In the genomic region with DNA sequence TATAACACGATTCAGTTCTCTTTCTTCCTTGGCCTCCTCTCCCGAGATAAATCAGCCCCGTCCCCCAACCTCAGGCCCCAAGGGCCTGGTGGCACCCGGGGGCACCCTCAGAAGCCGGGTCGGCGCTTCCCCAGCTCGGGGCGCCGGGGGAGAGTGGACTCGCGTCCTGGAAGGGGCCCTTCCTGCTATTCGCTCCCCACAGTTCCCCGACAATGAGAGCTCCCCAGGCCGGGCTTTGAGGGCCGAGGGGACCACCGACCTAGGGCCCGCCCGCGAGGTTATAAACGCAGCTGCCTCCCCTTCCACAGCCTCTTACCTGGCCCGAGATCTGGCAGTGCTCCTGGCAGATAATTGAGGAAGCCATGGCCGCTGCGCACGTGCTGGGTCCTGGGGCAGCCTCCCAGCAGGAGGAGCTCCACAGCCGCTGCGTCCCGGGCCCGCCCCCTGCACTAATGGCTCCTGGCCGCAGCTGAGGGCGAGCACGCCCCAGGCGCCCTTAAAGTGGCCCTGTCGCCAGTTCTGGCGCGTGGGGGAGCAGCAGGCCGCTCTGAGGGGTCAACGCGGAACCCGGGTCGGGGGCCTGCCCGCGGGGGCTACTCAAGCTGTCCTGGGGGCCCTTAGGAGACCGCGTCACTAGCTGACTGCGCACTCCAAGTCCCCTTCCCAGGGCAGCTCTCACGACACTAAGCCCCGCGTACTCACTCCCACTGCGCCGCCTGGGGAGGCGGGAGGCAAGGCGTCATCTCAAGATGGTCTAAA, we compare ENCODE assay signal across 23 cellular contexts. TPM values are rescaled to one million over a fixed set of nuclear protein-coding genes. Genes with fewer than 3 reads are reported as not detected.
"Had no signal": no experiment of that assay in that cellular context is flagged by ENCODE, and none has a peak within 500 bp of the region (broad histone marks: within the 10 kb centered on the region; RNA-seq: fewer than 3 reads in every experiment).

A gene with protein sequence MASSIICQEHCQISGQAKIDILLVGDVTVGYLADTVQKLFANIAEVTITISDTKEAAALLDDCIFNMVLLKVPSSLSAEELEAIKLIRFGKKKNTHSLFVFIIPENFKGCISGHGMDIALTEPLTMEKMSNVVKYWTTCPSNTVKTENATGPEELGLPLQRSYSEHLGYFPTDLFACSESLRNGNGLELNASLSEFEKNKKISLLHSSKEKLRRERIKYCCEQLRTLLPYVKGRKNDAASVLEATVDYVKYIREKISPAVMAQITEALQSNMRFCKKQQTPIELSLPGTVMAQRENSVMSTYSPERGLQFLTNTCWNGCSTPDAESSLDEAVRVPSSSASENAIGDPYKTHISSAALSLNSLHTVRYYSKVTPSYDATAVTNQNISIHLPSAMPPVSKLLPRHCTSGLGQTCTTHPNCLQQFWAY (minus strand): TSS at position 394 of the 759 bp plus-strand sequence. CDS start 30 bp downstream, at position 364.

- H3K27ac ChIP-seq: epithelial cell of prostate, esophagus squamous epithelium, heart right ventricle, left lung, right lobe of liver, vagina had no signal

- H3K4me1 ChIP-seq: esophagus squamous epithelium, heart right ventricle, left lung, right lobe of liver, vagina had no signal

- H3K36me3 ChIP-seq: esophagus squamous epithelium, heart right ventricle, left lung, right lobe of liver, vagina had no signal

- H3K27me3 ChIP-seq: heart right ventricle, right lobe of liver, vagina had no signal

- DNase-seq: activated B cell treated with CpG ODN at 0.5 μM for 24 hours; activated CD4-positive, alpha-beta T cell treated with anti-CD3 and anti-CD28 coated beads, Interleukin-2, amount 50 U/mL, for 1 hour; activated CD8-positive, alpha-beta T cell treated with anti-CD3 and anti-CD28 coated beads for 36 hours; activated naive CD4-positive, alpha-beta T cell; activated T-cell treated with anti-CD3 and anti-CD28 coated beads, Interleukin-2, amount 50 U/mL, for 4 hours; dermis blood vessel endothelial cell; effector CD4-positive, alpha-beta T cell; esophagus squamous epithelium; foreskin melanocyte; heart right ventricle; naive B cell; occipital lobe; right lobe of liver; stimulated activated CD4-positive, alpha-beta T cell treated with anti-CD3 and anti-CD28 coated beads, Interleukin-2, amount 100 ng/mL, for 48 hours; stimulated activated naive CD4-positive, alpha-beta T cell treated with Interleukin-2 at 50 U/mL for 16 hours; T-helper 2 cell had no signal

- H3K4me3 ChIP-seq: esophagus squamous epithelium, heart right ventricle, left lung, mucosa of descending colon, right lobe of liver, vagina had no signal

- ATAC-seq: activated CD8-positive, alpha-beta T cell treated with anti-CD3 and anti-CD28 coated beads for 36 hours; activated naive CD4-positive, alpha-beta T cell treated with anti-CD3 and anti-CD28 coated beads, Interleukin-2, amount 50 U/mL, for 72 hours; activated T-cell treated with anti-CD3 and anti-CD28 coated beads, Interleukin-2, amount 50 U/mL, for 4 hours; activated T-helper 17 cell treated with anti-CD3 and anti-CD28 coated beads, Interleukin-2, amount 50 U/mL, for 72 hours; heart right ventricle; left lung; mucosa of descending colon; right lobe of liver had no signal

- H3K9me3 ChIP-seq: right lobe of liver, vagina had no signal

RNA-seq across cellular contexts. Expression of the gene that starts here (rescaled TPM):
- total RNA-seq: activated B cell treated with CpG ODN at 0.5 μM for 24 hours; activated CD8-positive, alpha-beta T cell treated with anti-CD3 and anti-CD28 coated beads for 36 hours; activated naive CD4-positive, alpha-beta T cell treated with anti-CD3 and anti-CD28 coated beads, Interleukin-2, amount 50 U/mL, for 72 hours; activated T-cell treated with anti-CD3 and anti-CD28 coated beads, Interleukin-2, amount 50 U/mL, for 4 hours; esophagus squamous epithelium; mesenteric fat pad; right lobe of liver; vagina had no signal
